24 cellular contexts compared by ENCODE assay signal in genomic region chr5:1041225-1042186, GRCh38. TPM values are rescaled to one million over a fixed set of nuclear protein-coding genes. Genes with fewer than 3 reads are reported as not detected.
DNase-seq lines count a peak whose midpoint lies in the region; ATAC-seq and TF ChIP-seq lines count a peak whose summit lies in the region.
"Had no signal": no experiment of that assay in that cellular context is flagged by ENCODE, and none has a peak within 500 bp of the region (broad histone marks: within the 10 kb centered on the region; RNA-seq: fewer than 3 reads in every experiment).

No MANE protein-coding gene starts in this region.

- peak; percentile 17 for DNase-seq in stimulated activated CD4-positive, alpha-beta T cell treated with anti-CD3 and anti-CD28 coated beads, Interleukin-1b, Interleukin-23, amount 100 ng/mL, for 48 hours
- DNase-seq in stimulated activated CD4-positive, alpha-beta T cell treated with anti-CD3 and anti-CD28 coated beads, Interleukin-15, amount 100 ng/mL, for 24 hours = no peak
- DNase-seq in kidney epithelial cell (ENCODE audit: low read depth) (peak; percentile 10), gastrocnemius medialis (no peak), mesendoderm (no peak)
- DNase-seq in T-helper 2 cell treated with Interferon-gamma antibody and Interleukin-4, amounts not matched to agents 5 μg/mL and 100 μg/mL, for 36 hours (ENCODE audit: low spot score) = no peak
- DNase-seq: dermis blood vessel endothelial cell; DMS79; foreskin melanocyte; midbrain; NCI-H1930; NCI-H2227 treated with DMSO at 0.1 percent for 48 hours; NCI-H774; OCI-M1; SHP77 treated with DMSO at 0.1 percent for 48 hours; stimulated activated CD4-positive, alpha-beta T cell treated with anti-CD3 and anti-CD28 coated beads, Interleukin-2, amount 100 ng/mL, for 24 hours; stomach had no signal

- no peaks in the 10 kb centered on the region for H3K27me3 ChIP-seq in kidney epithelial cell (ENCODE audit: control insufficient read depth, insufficient read depth, low read length)
- peaks cover 0 to 6% (median 0%) of the 10 kb centered on the region in 3 donors for H3K27me3 ChIP-seq in gastrocnemius medialis
- no peaks in the 10 kb centered on the region for H3K27me3 ChIP-seq in mesendoderm (ENCODE audit: insufficient read depth, low read length, poor library complexity)
- H3K27me3 ChIP-seq: stomach had no signal

- H3K9ac ChIP-seq in mesendoderm (ENCODE audit: low read length) = no peak overlapping the region
- H3K9ac ChIP-seq: KMS-11, parathyroid adenoma had no signal

- H3K4me2 ChIP-seq in mesendoderm (ENCODE audit: low read length) = no peak overlapping the region
- H3K4me2 ChIP-seq: GM23338, KMS-11 had no signal

- ATAC-seq in activated T-helper 17 cell treated with anti-CD3 and anti-CD28 coated beads, Interleukin-2, amount 50 U/mL, for 72 hours (replicated peaks) = peak; percentile 84
- ATAC-seq in gastrocnemius medialis = no peak
- ATAC-seq: GM23338 had no signal

- no peak overlapping the region for H3K23ac ChIP-seq in mesendoderm (ENCODE audit: low read length)

- no peaks in the 10 kb centered on the region for H3K79me1 ChIP-seq in mesendoderm (ENCODE audit: low read length)

- H3K4me3 ChIP-seq in kidney epithelial cell (ENCODE audit: low read depth, low read length) (no peak overlapping the region), gastrocnemius medialis (no peak overlapping the region), mesendoderm (ENCODE audit: low read length) (no peak overlapping the region)
- H3K4me3 ChIP-seq: GM23338, stomach had no signal

- peaks cover 58% of the 10 kb centered on the region for H3K9me3 Mint-ChIP-seq in activated T-helper 17 cell treated with anti-CD3 and anti-CD28 coated beads, Interleukin-2, amount 50 U/mL, for 72 hours
- peaks cover 58% of the 10 kb centered on the region for H3K9me3 Mint-ChIP-seq in T-helper 2 cell treated with Interferon-gamma antibody and Interleukin-4, amounts not matched to agents 5 μg/mL and 100 μg/mL, for 36 hours

- no peaks in the 10 kb centered on the region for H3K36me3 Mint-ChIP-seq in activated T-helper 17 cell treated with anti-CD3 and anti-CD28 coated beads, Interleukin-2, amount 50 U/mL, for 72 hours (ENCODE audit: low read depth)
- H3K36me3 Mint-ChIP-seq in T-helper 2 cell treated with Interferon-gamma antibody and Interleukin-4, amounts not matched to agents 5 μg/mL and 100 μg/mL, for 36 hours (ENCODE audit: low read depth) = peaks cover 50% of the 10 kb centered on the region

- no peak for TF ChIP-seq POLR2A in gastrocnemius medialis (IDR thresholded peaks at IDR 0.05)

- intact Hi-C loops in gastrocnemius medialis (cut with DNase I; ENCODE audit: low total_unique reads) = no loop called here

- H3K4me1 ChIP-seq in gastrocnemius medialis (no peaks in the 10 kb centered on the region), mesendoderm (ENCODE audit: control insufficient read depth, low read depth, low read length) (no peaks in the 10 kb centered on the region)
- H3K4me1 ChIP-seq: parathyroid adenoma, stomach had no signal

- H3K27ac ChIP-seq in gastrocnemius medialis (no peak overlapping the region), mesendoderm (ENCODE audit: low read depth, low read length) (no peak overlapping the region)
- H3K27ac ChIP-seq: KMS-11, parathyroid adenoma, stomach had no signal

- H4K5ac ChIP-seq in mesendoderm (ENCODE audit: low read length) = no peak overlapping the region

- no peak overlapping the region for H3K4ac ChIP-seq in mesendoderm (ENCODE audit: low read depth, low read length)

- no peaks in the 10 kb centered on the region for H3K9me3 ChIP-seq in gastrocnemius medialis
- H3K9me3 ChIP-seq: stomach had no signal

- H2AK5ac ChIP-seq in mesendoderm (ENCODE audit: low read length) = no peak overlapping the region

- no peak overlapping the region for H2BK15ac ChIP-seq in mesendoderm (replicated peaks; ENCODE audit: low read depth)

- H3K18ac ChIP-seq in mesendoderm (ENCODE audit: low read length) = no peak overlapping the region

- H3K27ac Mint-ChIP-seq in activated T-helper 17 cell treated with anti-CD3 and anti-CD28 coated beads, Interleukin-2, amount 50 U/mL, for 72 hours = peak overlapping the region; percentile 61
- H3K27ac Mint-ChIP-seq in T-helper 2 cell treated with Interferon-gamma antibody and Interleukin-4, amounts not matched to agents 5 μg/mL and 100 μg/mL, for 36 hours = no peak overlapping the region
- H3K27ac Mint-ChIP-seq: GM23338, nephron, type B pancreatic cell had no signal

- H2BK120ac ChIP-seq in mesendoderm (ENCODE audit: low read depth, low read length) = no peak overlapping the region

- no peak overlapping the region for H2BK5ac ChIP-seq in mesendoderm (ENCODE audit: low read length)

- H3K56ac ChIP-seq in mesendoderm (ENCODE audit: low read length) = no peak overlapping the region

- H3K36me3 ChIP-seq in kidney epithelial cell (ENCODE audit: control insufficient read depth, insufficient read depth, low read length) (no peaks in the 10 kb centered on the region), gastrocnemius medialis (no peaks in the 10 kb centered on the region), mesendoderm (ENCODE audit: control insufficient read depth, insufficient read depth, low read length) (no peaks in the 10 kb centered on the region)
- H3K36me3 ChIP-seq: stomach had no signal

- no peak overlapping the region for H3K4me3 Mint-ChIP-seq in activated T-helper 17 cell treated with anti-CD3 and anti-CD28 coated beads, Interleukin-2, amount 50 U/mL, for 72 hours
- H3K4me3 Mint-ChIP-seq in T-helper 2 cell treated with Interferon-gamma antibody and Interleukin-4, amounts not matched to agents 5 μg/mL and 100 μg/mL, for 36 hours = no peak overlapping the region
- H3K4me3 Mint-ChIP-seq: GM23338, nephron, type B pancreatic cell had no signal

- H4K8ac ChIP-seq in mesendoderm (ENCODE audit: low read depth, low read length) = no peak overlapping the region

- no peak for TF ChIP-seq CTCF in kidney epithelial cell (IDR thresholded peaks at IDR 0.05; ENCODE audit: insufficient read depth, low read length, poor library complexity, severe bottlenecking)
- TF ChIP-seq CTCF in gastrocnemius medialis (IDR thresholded peaks at IDR 0.05 in 4 of 5, conservative IDR thresholded peaks at IDR 0.05 in 1 of 5) = no peak

- no peaks in the 10 kb centered on the region for H3K27me3 Mint-ChIP-seq in activated T-helper 17 cell treated with anti-CD3 and anti-CD28 coated beads, Interleukin-2, amount 50 U/mL, for 72 hours
- H3K27me3 Mint-ChIP-seq in T-helper 2 cell treated with Interferon-gamma antibody and Interleukin-4, amounts not matched to agents 5 μg/mL and 100 μg/mL, for 36 hours (ENCODE audit: low read depth) = no peaks in the 10 kb centered on the region
- H3K27me3 Mint-ChIP-seq: type B pancreatic cell had no signal

- H3K4me1 Mint-ChIP-seq in activated T-helper 17 cell treated with anti-CD3 and anti-CD28 coated beads, Interleukin-2, amount 50 U/mL, for 72 hours = peaks cover 58% of the 10 kb centered on the region
- H3K4me1 Mint-ChIP-seq in T-helper 2 cell treated with Interferon-gamma antibody and Interleukin-4, amounts not matched to agents 5 μg/mL and 100 μg/mL, for 36 hours (ENCODE audit: low read depth) = no peaks in the 10 kb centered on the region
- H3K4me1 Mint-ChIP-seq: nephron had no signal

- 100% methylated on average over 13 of the region's 16 CpGs for WGBS in mesendoderm (ENCODE audit: extremely low coverage, insufficient coverage, low lambda C conversion rate)

- in situ Hi-C loops in gastrocnemius medialis (cut with MboI; ENCODE audit: low sequenced_read_pairs in 4 of 4) = no loop called here

- no peaks in the 10 kb centered on the region for H3K79me2 ChIP-seq in mesendoderm (ENCODE audit: control insufficient read depth, insufficient read depth, low read length)
- H3K79me2 ChIP-seq: parathyroid adenoma had no signal

RNA-seq across cellular contexts. Expression of gene NKD2, which starts 32.9 kb away (rescaled TPM):
- total RNA-seq in activated T-helper 17 cell treated with anti-CD3 and anti-CD28 coated beads, Interleukin-2, amount 50 U/mL, for 72 hours = 1 to 10 TPM in 1 of 2 donors, under 1 TPM in 1; 0.37 to 1.2 TPM
- total RNA-seq in kidney epithelial cell (1.0 and 1.7 TPM in 2 replicates), gastrocnemius medialis (not detected)
- polyA plus RNA-seq in mesendoderm (2013, experiment 1 of 2) = 4.1 TPM
- 3.1 TPM for polyA plus RNA-seq in mesendoderm (2013, experiment 2 of 2)
- total RNA-seq: endothelial cell of umbilical vein had no signal

Comparison
In these comparisons a context has a peak if more than half of its experiments do, and no peak if none do; other contexts are left out.
1. DNase-seq: peak in stimulated activated CD4-positive, alpha-beta T cell treated with anti-CD3 and anti-CD28 coated beads, Interleukin-1b, Interleukin-23, amount 100 ng/mL, for 48 hours (single experiment) and kidney epithelial cell (single experiment); none in stimulated activated CD4-positive, alpha-beta T cell treated with anti-CD3 and anti-CD28 coated beads, Interleukin-15, amount 100 ng/mL, for 24 hours (single experiment), T-helper 2 cell treated with Interferon-gamma antibody and Interleukin-4, amounts not matched to agents 5 μg/mL and 100 μg/mL, for 36 hours (single experiment), gastrocnemius medialis (0 of 2) and mesendoderm (single experiment).